Comparison of ENCODE assay signal across 9 cellular contexts in genomic region chr17:81928497-81929252, GRCh38. TPM values are rescaled to one million over a fixed set of nuclear protein-coding genes. Genes with fewer than 3 reads are reported as not detected.
DNase-seq lines count a peak whose midpoint lies in the region; ATAC-seq, FAIRE-seq and TF ChIP-seq lines count a peak whose summit lies in the region.
"Had no signal": no experiment of that assay in that cellular context is flagged by ENCODE, and none has a peak within 500 bp of the region (broad histone marks: within the 10 kb centered on the region; RNA-seq: fewer than 3 reads in every experiment).

No MANE protein-coding gene starts in this region.

- H3K36me3 ChIP-seq in GM06990 (ENCODE audit: control insufficient read depth, insufficient read depth, low read length) (no peaks in the 10 kb centered on the region; the same call in none of the 2 replicates), NT2/D1 (ENCODE audit: insufficient read depth, insufficient read length, low read length) (peaks cover 25% of the 10 kb centered on the region), endothelial cell of umbilical vein (ENCODE audit: control insufficient read depth in 2 of 2, extremely low read depth in 1 of 2, insufficient read depth in 2 of 2, low read length in 2 of 2) (peaks cover 0 to 3% of the 10 kb centered on the region in 2 experiments), pancreas (no peaks in the 10 kb centered on the region)

- H3K79me2 ChIP-seq in endothelial cell of umbilical vein (ENCODE audit: control insufficient read depth, insufficient read depth, low read length) = peaks cover 33% of the 10 kb centered on the region

- H3K4me1 ChIP-seq in NT2/D1 (ENCODE audit: insufficient read depth, insufficient read length) (peaks cover 36% of the 10 kb centered on the region), endothelial cell of umbilical vein (ENCODE audit: control insufficient read depth, extremely low read depth, insufficient read depth, low read length) (peaks cover 12% of the 10 kb centered on the region), pancreas (peaks cover 12 to 26% (median 15%) of the 10 kb centered on the region in 3 donors)

- dilution Hi-C loops in endothelial cell of umbilical vein (cut with MboI; ENCODE audit: extremely low pct_ligation_motif_present, low sequenced_read_pairs) = no loop called here

- ATAC-seq in pancreas = peak in 1 of 4 donors; percentile 0

- TF ChIP-seq CTCF in GM06990 (IDR thresholded peaks at IDR 0.05; ENCODE audit: insufficient read depth, low read length, poor library complexity, severe bottlenecking) = no peak
- no peak for TF ChIP-seq CTCF in endothelial cell of umbilical vein (IDR thresholded peaks at IDR 0.05; ENCODE audit: extremely low read depth in 1 of 2, insufficient read depth in 1 of 2, low read depth in 1 of 2, low read length in 2 of 2)
- TF ChIP-seq CTCF in pancreas (IDR thresholded peaks at IDR 0.05) = no peak

- H4K20me1 ChIP-seq in endothelial cell of umbilical vein (replicated peaks; ENCODE audit: control insufficient read depth, extremely low read depth, insufficient read depth, low read length) = no peaks in the 10 kb centered on the region

- WGBS in pancreas, 2 donors = 40 to 43% methylated on average over 44 to 47 of the region's 47 CpGs

- H3K9me3 ChIP-seq in NT2/D1 (ENCODE audit: insufficient read depth, low read length) (no peaks in the 10 kb centered on the region), endothelial cell of umbilical vein (replicated peaks; ENCODE audit: control insufficient read depth, insufficient read depth, low read length) (no peaks in the 10 kb centered on the region), pancreas (no peaks in the 10 kb centered on the region)

- FAIRE-seq in endothelial cell of umbilical vein (lab: Jason Lieb, UNC) (no peak), pancreas (lab: Jason Lieb, UNC) (no peak)
- FAIRE-seq: TTC549 had no signal

- CTCF ChIA-PET in endothelial cell of umbilical vein (lab: Charles Lee) = interaction anchor here (0.6 to 3.0 kb wide), 12 partner anchors 8 to 307 kb away, joined by 3 to 24 read pairs (median 4); partner anchors contain the start of genes NOTUM, PCYT2 and PYCR1

- peak overlapping the region; percentile 66 for H2AFZ ChIP-seq in endothelial cell of umbilical vein (ENCODE audit: low read depth, low read length)

- H3K9me1 ChIP-seq in endothelial cell of umbilical vein (replicated peaks; ENCODE audit: control insufficient read depth, extremely low read depth, insufficient read depth, low read length) = no peaks in the 10 kb centered on the region

- TF ChIP-seq POLR2A in endothelial cell of umbilical vein (IDR thresholded peaks at IDR 0.05; ENCODE audit: low read depth, low read length) = no peak

- no TSS peak for BruUV-seq in endothelial cell of umbilical vein (replicated peaks; lab: Mats Ljungman, UMichigan)

- DNase-seq in GM06990 (ENCODE audit: extremely low read depth, insufficient read length) (no peak), NT2/D1 (ENCODE audit: low read depth, low spot score) (no peak), endothelial cell of umbilical vein (ENCODE audit: low read depth, low spot score) (no peak), pancreas (peak in 3 of 6 donors; percentile 57 to 82 (median 63)), NCI-H187 (lab: John Stamatoyannopoulos, UW) (no peak), GOT3 (lab: John Stamatoyannopoulos, UW) (no peak), amniotic stem cell (lab: John Stamatoyannopoulos, UW) (no peak)
- DNase-seq in activated CD4-positive, alpha-beta T cell treated with anti-CD3 and anti-CD28 coated beads for 4 hours = no peak

- POLR2A ChIA-PET in endothelial cell of umbilical vein (lab: Charles Lee) = no interaction called here

- intact Hi-C loops in endothelial cell of umbilical vein (cut with micrococcal nuclease) = loop anchor here (5.0 kb wide), 1 partner anchor 74 kb away; no protein-coding TSS in a partner anchor
- intact Hi-C loops in pancreas (cut with DNase I) = no loop called here

- H3K27me3 ChIP-seq in GM06990 (replicated peaks; ENCODE audit: control insufficient read depth, insufficient read depth, low read length) = no peaks in the 10 kb centered on the region
- H3K27me3 ChIP-seq in NT2/D1 (ENCODE audit: insufficient read depth, insufficient read length) = peaks cover 10% of the 10 kb centered on the region
- H3K27me3 ChIP-seq in endothelial cell of umbilical vein (ENCODE audit: control insufficient read depth in 2 of 2, insufficient read depth in 2 of 2, low read length in 2 of 2) = no peaks in the 10 kb centered on the region
- H3K27me3 ChIP-seq in pancreas = no peaks in the 10 kb centered on the region

- H3K9ac ChIP-seq in NT2/D1 (ENCODE audit: insufficient read length, low read depth) (peak overlapping the region; percentile 92), endothelial cell of umbilical vein (replicated peaks; ENCODE audit: extremely low read depth, insufficient read depth, low read length) (no peak overlapping the region)

- H3K27ac ChIP-seq in endothelial cell of umbilical vein (ENCODE audit: insufficient read depth, low read depth, low read length) (no peak overlapping the region), pancreas (no peak overlapping the region)

- H3K4me3 ChIP-seq in GM06990 (replicated peaks; ENCODE audit: low read depth, low read length) = peak overlapping the region; percentile 64
- H3K4me3 ChIP-seq in NT2/D1 (ENCODE audit: insufficient read length, low read depth) = peak overlapping the region; percentile 80
- peak overlapping the region in 2 of 3 experiments; percentile 11 to 64 for H3K4me3 ChIP-seq in endothelial cell of umbilical vein (replicated peaks in 1 of 3; ENCODE audit: insufficient read depth in 1 of 3, low read depth in 1 of 3, low read length in 3 of 3)
- peak overlapping the region; percentile 22 to 91 (median 62) for H3K4me3 ChIP-seq in pancreas

- H3K4me2 ChIP-seq in endothelial cell of umbilical vein (ENCODE audit: insufficient read depth, low read length) = peak overlapping the region; percentile 52

TF ChIP-seq in endothelial cell of umbilical vein, 7 proteins besides CTCF, POLR2A, EP300 and RAD21 (continues in another document):
- no peak for TF ChIP-seq POLR2AphosphoS5 (IDR thresholded peaks at IDR 0.05; ENCODE audit: insufficient read depth, low read depth, low read length)

RNA-seq across cellular contexts. Expression of gene MAFG, which starts 1.1 kb away (rescaled TPM):
- 30.5 and 35.0 TPM in 2 replicates for total RNA-seq in endothelial cell of umbilical vein
- polyA plus RNA-seq in endothelial cell of umbilical vein = 27.6 and 28.0 TPM in 2 replicates
- 18.8 and 19.6 TPM in 2 replicates for polyA plus RNA-seq in endothelial cell of umbilical vein (2011; cell fraction: cytosol; rRNA removed)
- polyA plus RNA-seq in endothelial cell of umbilical vein (2011; cell fraction: nucleus; rRNA removed) = 91.2 and 91.3 TPM in 2 replicates
- polyA plus RNA-seq in endothelial cell of umbilical vein (2012) = 18.8 and 25.2 TPM in 2 replicates
- polyA minus RNA-seq in endothelial cell of umbilical vein = 19.3 and 20.4 TPM in 2 replicates
- polyA minus RNA-seq in endothelial cell of umbilical vein (2011; cell fraction: cytosol; rRNA and poly(A)+ RNA removed) = 8.0 TPM
- 12.0 and 14.9 TPM in 2 replicates for polyA minus RNA-seq in endothelial cell of umbilical vein (2011; cell fraction: nucleus; rRNA and poly(A)+ RNA removed)
- total RNA-seq in pancreas = 10 to 100 TPM in 1 of 6 donors, 1 to 10 TPM in 5; 6.4 to 11.1 (median 8.0) TPM
- polyA plus RNA-seq in pancreas = 1 to 10 TPM; 6.9 to 8.2 TPM

RNA-seq across cellular contexts. Expression of gene PYCR1, which starts 8.4 kb away (rescaled TPM):
- total RNA-seq in endothelial cell of umbilical vein = 77.7 and 85.3 TPM in 2 replicates
- 94.8 and 124 TPM in 2 replicates for polyA plus RNA-seq in endothelial cell of umbilical vein
- 75.4 and 97.2 TPM in 2 replicates for polyA plus RNA-seq in endothelial cell of umbilical vein (2011; cell fraction: cytosol; rRNA removed)
- polyA plus RNA-seq in endothelial cell of umbilical vein (2011; cell fraction: nucleus; rRNA removed) = 44.2 and 51.9 TPM in 2 replicates
- 92.9 and 125 TPM in 2 replicates for polyA plus RNA-seq in endothelial cell of umbilical vein (2012)
- polyA minus RNA-seq in endothelial cell of umbilical vein = 72.3 and 73.4 TPM in 2 replicates
- polyA minus RNA-seq in endothelial cell of umbilical vein (2011; cell fraction: cytosol; rRNA and poly(A)+ RNA removed) = 53.4 TPM
- polyA minus RNA-seq in endothelial cell of umbilical vein (2011; cell fraction: nucleus; rRNA and poly(A)+ RNA removed) = 9.2 and 11.4 TPM in 2 replicates
- 100 to 1,000 TPM in 1 of 6 donors, 10 to 100 TPM in 5; 30.6 to 158 (median 52.3) TPM for total RNA-seq in pancreas
- polyA plus RNA-seq in pancreas = 10 to 100 TPM; 25.4 to 36.9 TPM

RNA-seq across cellular contexts. Expression of gene SIRT7, which starts 10.7 kb away (rescaled TPM):
- total RNA-seq in endothelial cell of umbilical vein (24.3 and 28.8 TPM in 2 replicates), pancreas (10 to 100 TPM in 5 of 6 donors, 1 to 10 TPM in 1; 9.6 to 18.1 (median 12.0) TPM)
- polyA plus RNA-seq in endothelial cell of umbilical vein (9.5 and 11.6 TPM in 2 replicates), pancreas (10 to 100 TPM; 33.8 to 40.2 TPM)
- polyA plus RNA-seq in endothelial cell of umbilical vein (2011; cell fraction: cytosol; rRNA removed) = 5.6 and 7.1 TPM in 2 replicates
- 37.6 and 38.6 TPM in 2 replicates for polyA plus RNA-seq in endothelial cell of umbilical vein (2011; cell fraction: nucleus; rRNA removed)
- polyA plus RNA-seq in endothelial cell of umbilical vein (2012) = 14.2 and 15.4 TPM in 2 replicates
- polyA minus RNA-seq in endothelial cell of umbilical vein = 13.1 and 18.4 TPM in 2 replicates
- 23.1 TPM for polyA minus RNA-seq in endothelial cell of umbilical vein (2011; cell fraction: cytosol; rRNA and poly(A)+ RNA removed)
- 19.7 and 32.4 TPM in 2 replicates for polyA minus RNA-seq in endothelial cell of umbilical vein (2011; cell fraction: nucleus; rRNA and poly(A)+ RNA removed)

RNA-seq across cellular contexts. Expression of gene PCYT2, which starts 17.5 kb away (rescaled TPM):
- total RNA-seq in endothelial cell of umbilical vein = 52.3 and 57.1 TPM in 2 replicates
- polyA plus RNA-seq in endothelial cell of umbilical vein = 52.0 and 54.6 TPM in 2 replicates
- polyA plus RNA-seq in endothelial cell of umbilical vein (2011; cell fraction: cytosol; rRNA removed) = 46.0 and 49.9 TPM in 2 replicates
- polyA plus RNA-seq in endothelial cell of umbilical vein (2011; cell fraction: nucleus; rRNA removed) = 75.1 and 77.2 TPM in 2 replicates
- polyA plus RNA-seq in endothelial cell of umbilical vein (2012) = 25.4 and 27.0 TPM in 2 replicates
- 34.8 and 35.2 TPM in 2 replicates for polyA minus RNA-seq in endothelial cell of umbilical vein
- 16.9 TPM for polyA minus RNA-seq in endothelial cell of umbilical vein (2011; cell fraction: cytosol; rRNA and poly(A)+ RNA removed)
- 11.0 and 18.7 TPM in 2 replicates for polyA minus RNA-seq in endothelial cell of umbilical vein (2011; cell fraction: nucleus; rRNA and poly(A)+ RNA removed)
- total RNA-seq in pancreas = 10 to 100 TPM in 5 of 6 donors, 1 to 10 TPM in 1; 9.0 to 20.7 (median 15.0) TPM
- 10 to 100 TPM; 22.3 to 35.3 TPM for polyA plus RNA-seq in pancreas

RNA-seq across cellular contexts. Expression of gene MYADML2, which starts 18.4 kb away (rescaled TPM):
- not detected in 2 replicates for total RNA-seq in endothelial cell of umbilical vein
- not detected in 2 replicates for polyA plus RNA-seq in endothelial cell of umbilical vein
- polyA plus RNA-seq in endothelial cell of umbilical vein (2011; cell fraction: cytosol; rRNA removed) = not detected in 2 replicates
- not detected in 2 replicates for polyA plus RNA-seq in endothelial cell of umbilical vein (2011; cell fraction: nucleus; rRNA removed)
- polyA plus RNA-seq in endothelial cell of umbilical vein (2012) = not detected in 2 replicates
- polyA minus RNA-seq in endothelial cell of umbilical vein = not detected in 2 replicates
- polyA minus RNA-seq in endothelial cell of umbilical vein (2011; cell fraction: cytosol; rRNA and poly(A)+ RNA removed) = not detected
- not detected in 2 replicates for polyA minus RNA-seq in endothelial cell of umbilical vein (2011; cell fraction: nucleus; rRNA and poly(A)+ RNA removed)
- not detected for total RNA-seq in pancreas
- not detected for polyA plus RNA-seq in pancreas
